Comparison of ENCODE assay signal across 31 cellular contexts in genomic region chr1:229945795-229946194, GRCh38.
"Had no signal": no experiment of that assay in that cellular context is flagged by ENCODE, and none has a peak within 500 bp of the region (broad histone marks: within the 10 kb centered on the region; RNA-seq: fewer than 3 reads in every experiment).

No MANE protein-coding gene starts in this region.

- H3K9me3 ChIP-seq: adrenal gland, ascending aorta, body of pancreas, breast epithelium had no signal

- H3K27me3 ChIP-seq: adrenal gland, ascending aorta, body of pancreas, brain microvascular endothelial cell had no signal

- H3K36me3 ChIP-seq: adrenal gland, ascending aorta, brain microvascular endothelial cell, breast epithelium, cardiac muscle cell had no signal

- H3K27ac ChIP-seq: adrenal gland, ascending aorta, body of pancreas, brain microvascular endothelial cell, breast epithelium, cardiac muscle cell had no signal

- H3K4me3 ChIP-seq: adrenal gland, ascending aorta, body of pancreas, breast epithelium, cardiac muscle cell had no signal

- H3K4me1 ChIP-seq: adrenal gland, breast epithelium had no signal

- DNase-seq: activated effector memory CD4-positive, alpha-beta T cell treated with anti-CD3 and anti-CD28 coated beads, Interleukin-2, amount 50 U/mL, for 16 hours; activated effector memory CD4-positive, alpha-beta T cell treated with Interleukin-2 at 50 U/mL for 16 hours; activated gamma-delta T cell; activated gamma-delta T cell treated with Interleukin-2 at 50 U/mL for 16 hours; activated naive CD4-positive, alpha-beta T cell; activated naive CD4-positive, alpha-beta T cell treated with anti-CD3 and anti-CD28 coated beads for 36 hours; activated naive CD4-positive, alpha-beta T cell treated with anti-CD3 and anti-CD28 coated beads, Interleukin-2, amount 10 ng/mL, durations not matched to agents 7 days and 5 days; activated naive CD4-positive, alpha-beta T cell treated with anti-CD3 and anti-CD28 coated beads, Interleukin-2, amount 50 U/mL, for 16 hours; activated naive CD4-positive, alpha-beta T cell treated with Interleukin-2 at 50 U/mL for 16 hours; activated naive CD8-positive, alpha-beta T cell treated with anti-CD3 and anti-CD28 coated beads for 36 hours; activated naive CD8-positive, alpha-beta T cell treated with anti-CD3 and anti-CD28 coated beads, Interleukin-2, amount 10 ng/mL, durations not matched to agents 7 days and 5 days; activated naive CD8-positive, alpha-beta T cell treated with anti-CD3 and anti-CD28 coated beads, Interleukin-2, amount 50 U/mL, for 24 hours; activated T-cell treated with anti-CD3 and anti-CD28 coated beads, Interleukin-2, amount 50 U/mL, for 1 hour; activated T-cell treated with anti-CD3 and anti-CD28 coated beads, Interleukin-2, amount 50 U/mL, for 24 hours; activated T-cell treated with anti-CD3 and anti-CD28 coated beads, Interleukin-2, amount 50 U/mL, for 4 hours; activated T-cell treated with anti-CD3 and anti-CD28 coated beads, Interleukin-2, amount 50 U/mL, for 48 hours; activated T-cell treated with anti-CD3 and anti-CD28 coated beads, Interleukin-2, amount 50 U/mL, for 72 hours; adrenal gland; amniotic stem cell; amygdala; anterior cingulate cortex; aorta; body of pancreas; brain microvascular endothelial cell; central memory CD4-positive, alpha-beta T cell; cerebellar nuclear complex had no signal

- ATAC-seq: activated naive CD4-positive, alpha-beta T cell treated with anti-CD3 and anti-CD28 coated beads, Interleukin-2, amount 50 U/mL, for 72 hours; activated naive CD8-positive, alpha-beta T cell treated with anti-CD3 and anti-CD28 coated beads, Interleukin-2, amount 50 U/mL, for 24 hours; activated T-cell treated with anti-CD3 and anti-CD28 coated beads, Interleukin-2, amount 50 U/mL, for 4 hours; activated T-cell treated with anti-CD3 and anti-CD28 coated beads, Interleukin-2, amount 50 U/mL, for 72 hours; activated T-helper 17 cell treated with anti-CD3 and anti-CD28 coated beads, Interleukin-2, amount 50 U/mL, for 72 hours; body of pancreas had no signal
